1 cellular context compared by ENCODE assay signal in the genomic region with DNA sequence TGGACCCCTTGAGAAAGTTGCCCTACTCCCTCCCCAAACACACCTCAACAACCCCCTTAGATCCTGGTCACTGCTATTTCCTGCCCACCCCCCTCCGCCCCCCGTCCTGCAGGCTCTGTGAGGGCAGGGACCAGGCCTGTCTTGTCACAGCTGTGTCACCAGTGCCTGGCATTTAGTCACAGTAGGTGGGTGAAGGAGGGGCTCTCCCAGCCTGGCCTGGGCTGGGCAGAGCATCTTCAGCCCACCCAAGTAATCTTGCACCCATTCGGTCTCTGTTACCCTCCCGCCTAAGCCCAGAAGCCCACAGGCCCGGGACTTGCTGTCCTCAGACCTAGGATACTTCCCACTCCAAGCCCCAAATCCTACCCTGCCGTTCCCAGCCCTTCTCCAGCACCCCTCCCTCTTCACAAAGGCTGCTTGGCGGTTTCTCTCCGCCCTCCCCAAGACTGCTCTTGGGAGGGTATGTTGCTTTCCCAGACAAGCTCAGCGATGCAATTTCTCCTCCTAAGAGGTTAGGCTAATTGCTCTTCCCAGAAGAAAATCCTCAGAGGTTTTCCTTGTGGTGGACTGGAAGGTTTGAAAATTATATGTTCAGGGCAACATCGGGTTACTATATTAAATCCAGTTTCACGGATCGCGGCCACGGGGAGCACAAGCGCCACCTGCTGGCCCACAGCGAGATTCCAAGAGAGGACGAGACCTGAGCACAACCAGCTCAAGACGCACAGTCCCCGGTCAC.
A peak's percentile ranks its signal among the peaks of the same experiment; 100 is the strongest.
TF ChIP-seq lines count a peak whose summit lies in the region.

No MANE protein-coding gene starts in this region.

TF ChIP-seq in K562, 482 proteins besides CTCF, POLR2A, EP300 and RAD21 (continued from another document and continues in another):
- TF ChIP-seq, protein P1, sequence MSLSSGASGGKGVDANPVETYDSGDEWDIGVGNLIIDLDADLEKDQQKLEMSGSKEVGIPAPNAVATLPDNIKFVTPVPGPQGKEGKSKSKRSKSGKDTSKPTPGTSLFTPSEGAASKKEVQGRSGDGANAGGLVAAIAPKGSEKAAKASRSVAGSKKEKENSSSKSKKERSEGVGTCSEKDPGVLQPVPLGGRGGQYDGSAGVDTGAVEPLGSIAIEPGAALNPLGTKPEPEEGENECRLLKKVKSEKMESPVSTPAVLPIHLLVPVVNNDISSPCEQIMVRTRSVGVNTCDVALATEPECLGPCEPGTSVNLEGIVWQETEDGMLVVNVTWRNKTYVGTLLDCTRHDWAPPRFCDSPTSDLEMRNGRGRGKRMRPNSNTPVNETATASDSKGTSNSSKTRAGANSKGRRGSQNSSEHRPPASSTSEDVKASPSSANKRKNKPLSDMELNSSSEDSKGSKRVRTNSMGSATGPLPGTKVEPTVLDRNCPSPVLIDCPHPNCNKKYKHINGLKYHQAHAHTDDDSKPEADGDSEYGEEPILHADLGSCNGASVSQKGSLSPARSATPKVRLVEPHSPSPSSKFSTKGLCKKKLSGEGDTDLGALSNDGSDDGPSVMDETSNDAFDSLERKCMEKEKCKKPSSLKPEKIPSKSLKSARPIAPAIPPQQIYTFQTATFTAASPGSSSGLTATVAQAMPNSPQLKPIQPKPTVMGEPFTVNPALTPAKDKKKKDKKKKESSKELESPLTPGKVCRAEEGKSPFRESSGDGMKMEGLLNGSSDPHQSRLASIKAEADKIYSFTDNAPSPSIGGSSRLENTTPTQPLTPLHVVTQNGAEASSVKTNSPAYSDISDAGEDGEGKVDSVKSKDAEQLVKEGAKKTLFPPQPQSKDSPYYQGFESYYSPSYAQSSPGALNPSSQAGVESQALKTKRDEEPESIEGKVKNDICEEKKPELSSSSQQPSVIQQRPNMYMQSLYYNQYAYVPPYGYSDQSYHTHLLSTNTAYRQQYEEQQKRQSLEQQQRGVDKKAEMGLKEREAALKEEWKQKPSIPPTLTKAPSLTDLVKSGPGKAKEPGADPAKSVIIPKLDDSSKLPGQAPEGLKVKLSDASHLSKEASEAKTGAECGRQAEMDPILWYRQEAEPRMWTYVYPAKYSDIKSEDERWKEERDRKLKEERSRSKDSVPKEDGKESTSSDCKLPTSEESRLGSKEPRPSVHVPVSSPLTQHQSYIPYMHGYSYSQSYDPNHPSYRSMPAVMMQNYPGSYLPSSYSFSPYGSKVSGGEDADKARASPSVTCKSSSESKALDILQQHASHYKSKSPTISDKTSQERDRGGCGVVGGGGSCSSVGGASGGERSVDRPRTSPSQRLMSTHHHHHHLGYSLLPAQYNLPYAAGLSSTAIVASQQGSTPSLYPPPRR (CRISPR knock-in tag; IDR thresholded peaks at IDR 0.05; ENCODE audit: borderline replicate concordance): no peak
- TF ChIP-seq ZNF644 (tag; IDR thresholded peaks at IDR 0.05; ENCODE audit: low read depth): no peak
- peak in 1 of 3 experiments; percentile 26 for TF ChIP-seq YY1 (IDR thresholded peaks at IDR 0.05; ENCODE audit: borderline replicate concordance in 1 of 3, control insufficient read depth in 1 of 3, extremely low read depth in 1 of 3, insufficient read depth in 3 of 3, insufficient read length in 1 of 3, insufficient replicate concordance in 2 of 3, low read depth in 1 of 3, low read length in 2 of 3)
- TF ChIP-seq, protein P2, sequence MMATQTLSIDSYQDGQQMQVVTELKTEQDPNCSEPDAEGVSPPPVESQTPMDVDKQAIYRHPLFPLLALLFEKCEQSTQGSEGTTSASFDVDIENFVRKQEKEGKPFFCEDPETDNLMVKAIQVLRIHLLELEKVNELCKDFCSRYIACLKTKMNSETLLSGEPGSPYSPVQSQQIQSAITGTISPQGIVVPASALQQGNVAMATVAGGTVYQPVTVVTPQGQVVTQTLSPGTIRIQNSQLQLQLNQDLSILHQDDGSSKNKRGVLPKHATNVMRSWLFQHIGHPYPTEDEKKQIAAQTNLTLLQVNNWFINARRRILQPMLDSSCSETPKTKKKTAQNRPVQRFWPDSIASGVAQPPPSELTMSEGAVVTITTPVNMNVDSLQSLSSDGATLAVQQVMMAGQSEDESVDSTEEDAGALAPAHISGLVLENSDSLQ (IDR thresholded peaks at IDR 0.05): peak; percentile 81; the same call in 1 of the 2 replicates
- no peak for TF ChIP-seq TGIF2 (CRISPR knock-in tag; IDR thresholded peaks at IDR 0.05)
- TF ChIP-seq, protein P3, sequence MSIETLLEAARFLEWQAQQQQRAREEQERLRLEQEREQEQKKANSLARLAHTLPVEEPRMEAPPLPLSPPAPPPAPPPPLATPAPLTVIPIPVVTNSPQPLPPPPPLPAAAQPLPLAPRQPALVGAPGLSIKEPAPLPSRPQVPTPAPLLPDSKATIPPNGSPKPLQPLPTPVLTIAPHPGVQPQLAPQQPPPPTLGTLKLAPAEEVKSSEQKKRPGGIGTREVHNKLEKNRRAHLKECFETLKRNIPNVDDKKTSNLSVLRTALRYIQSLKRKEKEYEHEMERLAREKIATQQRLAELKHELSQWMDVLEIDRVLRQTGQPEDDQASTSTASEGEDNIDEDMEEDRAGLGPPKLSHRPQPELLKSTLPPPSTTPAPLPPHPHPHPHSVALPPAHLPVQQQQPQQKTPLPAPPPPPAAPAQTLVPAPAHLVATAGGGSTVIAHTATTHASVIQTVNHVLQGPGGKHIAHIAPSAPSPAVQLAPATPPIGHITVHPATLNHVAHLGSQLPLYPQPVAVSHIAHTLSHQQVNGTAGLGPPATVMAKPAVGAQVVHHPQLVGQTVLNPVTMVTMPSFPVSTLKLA (conservative IDR thresholded peaks at IDR 0.05): no peak
- no peak for TF ChIP-seq ILK (tag; IDR thresholded peaks at IDR 0.05; ENCODE audit: borderline replicate concordance, low read depth)
- TF ChIP-seq SOX6 (IDR thresholded peaks at IDR 0.05): no peak
- no peak for TF ChIP-seq NFE2 (IDR thresholded peaks at IDR 0.05; ENCODE audit: low read depth)
- TF ChIP-seq ZNF707 (CRISPR knock-in tag; conservative IDR thresholded peaks at IDR 0.05): no peak
- TF ChIP-seq, protein P4, sequence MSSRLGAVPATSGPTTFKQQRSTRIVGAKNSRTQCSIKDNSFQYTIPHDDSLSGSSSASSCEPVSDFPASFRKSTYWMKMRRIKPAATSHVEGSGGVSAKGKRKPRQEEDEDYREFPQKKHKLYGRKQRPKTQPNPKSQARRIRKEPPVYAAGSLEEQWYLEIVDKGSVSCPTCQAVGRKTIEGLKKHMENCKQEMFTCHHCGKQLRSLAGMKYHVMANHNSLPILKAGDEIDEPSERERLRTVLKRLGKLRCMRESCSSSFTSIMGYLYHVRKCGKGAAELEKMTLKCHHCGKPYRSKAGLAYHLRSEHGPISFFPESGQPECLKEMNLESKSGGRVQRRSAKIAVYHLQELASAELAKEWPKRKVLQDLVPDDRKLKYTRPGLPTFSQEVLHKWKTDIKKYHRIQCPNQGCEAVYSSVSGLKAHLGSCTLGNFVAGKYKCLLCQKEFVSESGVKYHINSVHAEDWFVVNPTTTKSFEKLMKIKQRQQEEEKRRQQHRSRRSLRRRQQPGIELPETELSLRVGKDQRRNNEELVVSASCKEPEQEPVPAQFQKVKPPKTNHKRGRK (tag; IDR thresholded peaks at IDR 0.05): no peak
- TF ChIP-seq PRPF4 (IDR thresholded peaks at IDR 0.05; ENCODE audit: insufficient read depth, low read depth, low read length, poor library complexity, severe bottlenecking): no peak
- TF ChIP-seq, protein P5, sequence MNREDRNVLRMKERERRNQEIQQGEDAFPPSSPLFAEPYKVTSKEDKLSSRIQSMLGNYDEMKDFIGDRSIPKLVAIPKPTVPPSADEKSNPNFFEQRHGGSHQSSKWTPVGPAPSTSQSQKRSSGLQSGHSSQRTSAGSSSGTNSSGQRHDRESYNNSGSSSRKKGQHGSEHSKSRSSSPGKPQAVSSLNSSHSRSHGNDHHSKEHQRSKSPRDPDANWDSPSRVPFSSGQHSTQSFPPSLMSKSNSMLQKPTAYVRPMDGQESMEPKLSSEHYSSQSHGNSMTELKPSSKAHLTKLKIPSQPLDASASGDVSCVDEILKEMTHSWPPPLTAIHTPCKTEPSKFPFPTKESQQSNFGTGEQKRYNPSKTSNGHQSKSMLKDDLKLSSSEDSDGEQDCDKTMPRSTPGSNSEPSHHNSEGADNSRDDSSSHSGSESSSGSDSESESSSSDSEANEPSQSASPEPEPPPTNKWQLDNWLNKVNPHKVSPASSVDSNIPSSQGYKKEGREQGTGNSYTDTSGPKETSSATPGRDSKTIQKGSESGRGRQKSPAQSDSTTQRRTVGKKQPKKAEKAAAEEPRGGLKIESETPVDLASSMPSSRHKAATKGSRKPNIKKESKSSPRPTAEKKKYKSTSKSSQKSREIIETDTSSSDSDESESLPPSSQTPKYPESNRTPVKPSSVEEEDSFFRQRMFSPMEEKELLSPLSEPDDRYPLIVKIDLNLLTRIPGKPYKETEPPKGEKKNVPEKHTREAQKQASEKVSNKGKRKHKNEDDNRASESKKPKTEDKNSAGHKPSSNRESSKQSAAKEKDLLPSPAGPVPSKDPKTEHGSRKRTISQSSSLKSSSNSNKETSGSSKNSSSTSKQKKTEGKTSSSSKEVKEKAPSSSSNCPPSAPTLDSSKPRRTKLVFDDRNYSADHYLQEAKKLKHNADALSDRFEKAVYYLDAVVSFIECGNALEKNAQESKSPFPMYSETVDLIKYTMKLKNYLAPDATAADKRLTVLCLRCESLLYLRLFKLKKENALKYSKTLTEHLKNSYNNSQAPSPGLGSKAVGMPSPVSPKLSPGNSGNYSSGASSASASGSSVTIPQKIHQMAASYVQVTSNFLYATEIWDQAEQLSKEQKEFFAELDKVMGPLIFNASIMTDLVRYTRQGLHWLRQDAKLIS (CRISPR knock-in tag; IDR thresholded peaks at IDR 0.05): no peak
- TF ChIP-seq, protein P6, sequence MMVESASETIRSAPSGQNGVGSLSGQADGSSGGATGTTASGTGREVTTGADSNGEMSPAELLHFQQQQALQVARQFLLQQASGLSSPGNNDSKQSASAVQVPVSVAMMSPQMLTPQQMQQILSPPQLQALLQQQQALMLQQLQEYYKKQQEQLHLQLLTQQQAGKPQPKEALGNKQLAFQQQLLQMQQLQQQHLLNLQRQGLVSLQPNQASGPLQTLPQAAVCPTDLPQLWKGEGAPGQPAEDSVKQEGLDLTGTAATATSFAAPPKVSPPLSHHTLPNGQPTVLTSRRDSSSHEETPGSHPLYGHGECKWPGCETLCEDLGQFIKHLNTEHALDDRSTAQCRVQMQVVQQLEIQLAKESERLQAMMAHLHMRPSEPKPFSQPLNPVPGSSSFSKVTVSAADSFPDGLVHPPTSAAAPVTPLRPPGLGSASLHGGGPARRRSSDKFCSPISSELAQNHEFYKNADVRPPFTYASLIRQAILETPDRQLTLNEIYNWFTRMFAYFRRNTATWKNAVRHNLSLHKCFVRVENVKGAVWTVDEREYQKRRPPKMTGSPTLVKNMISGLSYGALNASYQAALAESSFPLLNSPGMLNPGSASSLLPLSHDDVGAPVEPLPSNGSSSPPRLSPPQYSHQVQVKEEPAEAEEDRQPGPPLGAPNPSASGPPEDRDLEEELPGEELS (CRISPR knock-in tag; IDR thresholded peaks at IDR 0.05; ENCODE audit: borderline replicate concordance): no peak
- no peak for TF ChIP-seq ZNF589 (CRISPR knock-in tag; IDR thresholded peaks at IDR 0.05; ENCODE audit: low read depth)
- TF ChIP-seq ZNF717 (CRISPR knock-in tag; IDR thresholded peaks at IDR 0.05): no peak
- TF ChIP-seq ZNF133 (CRISPR knock-in tag; IDR thresholded peaks at IDR 0.05): no peak
- TF ChIP-seq WHSC1 (IDR thresholded peaks at IDR 0.05; ENCODE audit: low read length): no peak
- no peak for TF ChIP-seq SRF (CRISPR knock-in tag; IDR thresholded peaks at IDR 0.05)
- no peak for TF ChIP-seq PHF21A (IDR thresholded peaks at IDR 0.05; ENCODE audit: borderline replicate concordance, low read depth)
- no peak for TF ChIP-seq ZFX (CRISPR knock-in tag; IDR thresholded peaks at IDR 0.05)
- TF ChIP-seq, protein P7, sequence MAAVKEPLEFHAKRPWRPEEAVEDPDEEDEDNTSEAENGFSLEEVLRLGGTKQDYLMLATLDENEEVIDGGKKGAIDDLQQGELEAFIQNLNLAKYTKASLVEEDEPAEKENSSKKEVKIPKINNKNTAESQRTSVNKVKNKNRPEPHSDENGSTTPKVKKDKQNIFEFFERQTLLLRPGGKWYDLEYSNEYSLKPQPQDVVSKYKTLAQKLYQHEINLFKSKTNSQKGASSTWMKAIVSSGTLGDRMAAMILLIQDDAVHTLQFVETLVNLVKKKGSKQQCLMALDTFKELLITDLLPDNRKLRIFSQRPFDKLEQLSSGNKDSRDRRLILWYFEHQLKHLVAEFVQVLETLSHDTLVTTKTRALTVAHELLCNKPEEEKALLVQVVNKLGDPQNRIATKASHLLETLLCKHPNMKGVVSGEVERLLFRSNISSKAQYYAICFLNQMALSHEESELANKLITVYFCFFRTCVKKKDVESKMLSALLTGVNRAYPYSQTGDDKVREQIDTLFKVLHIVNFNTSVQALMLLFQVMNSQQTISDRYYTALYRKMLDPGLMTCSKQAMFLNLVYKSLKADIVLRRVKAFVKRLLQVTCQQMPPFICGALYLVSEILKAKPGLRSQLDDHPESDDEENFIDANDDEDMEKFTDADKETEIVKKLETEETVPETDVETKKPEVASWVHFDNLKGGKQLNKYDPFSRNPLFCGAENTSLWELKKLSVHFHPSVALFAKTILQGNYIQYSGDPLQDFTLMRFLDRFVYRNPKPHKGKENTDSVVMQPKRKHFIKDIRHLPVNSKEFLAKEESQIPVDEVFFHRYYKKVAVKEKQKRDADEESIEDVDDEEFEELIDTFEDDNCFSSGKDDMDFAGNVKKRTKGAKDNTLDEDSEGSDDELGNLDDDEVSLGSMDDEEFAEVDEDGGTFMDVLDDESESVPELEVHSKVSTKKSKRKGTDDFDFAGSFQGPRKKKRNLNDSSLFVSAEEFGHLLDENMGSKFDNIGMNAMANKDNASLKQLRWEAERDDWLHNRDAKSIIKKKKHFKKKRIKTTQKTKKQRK (IDR thresholded peaks at IDR 0.05; ENCODE audit: borderline replicate concordance, low read depth, low read length): no peak
- no peak for TF ChIP-seq CAMTA2 (CRISPR knock-in tag; conservative IDR thresholded peaks at IDR 0.05)
- no peak for TF ChIP-seq CBX2 (IDR thresholded peaks at IDR 0.05; ENCODE audit: insufficient read depth, low read length, poor library complexity, severe bottlenecking)
- TF ChIP-seq ARID1B (IDR thresholded peaks at IDR 0.05): no peak
- no peak for TF ChIP-seq NELFE (IDR thresholded peaks at IDR 0.05; ENCODE audit: insufficient read depth, insufficient read length)
- no peak for TF ChIP-seq KLF10 (CRISPR knock-in tag; IDR thresholded peaks at IDR 0.05)
- TF ChIP-seq SRSF7 (optimal IDR thresholded peaks at IDR 0.05; ENCODE audit: low read depth, low read length): no peak
- TF ChIP-seq SMC3 (conservative IDR thresholded peaks at IDR 0.05; ENCODE audit: insufficient read depth, low read depth, low read length): peak; percentile 48
- TF ChIP-seq, protein P8, sequence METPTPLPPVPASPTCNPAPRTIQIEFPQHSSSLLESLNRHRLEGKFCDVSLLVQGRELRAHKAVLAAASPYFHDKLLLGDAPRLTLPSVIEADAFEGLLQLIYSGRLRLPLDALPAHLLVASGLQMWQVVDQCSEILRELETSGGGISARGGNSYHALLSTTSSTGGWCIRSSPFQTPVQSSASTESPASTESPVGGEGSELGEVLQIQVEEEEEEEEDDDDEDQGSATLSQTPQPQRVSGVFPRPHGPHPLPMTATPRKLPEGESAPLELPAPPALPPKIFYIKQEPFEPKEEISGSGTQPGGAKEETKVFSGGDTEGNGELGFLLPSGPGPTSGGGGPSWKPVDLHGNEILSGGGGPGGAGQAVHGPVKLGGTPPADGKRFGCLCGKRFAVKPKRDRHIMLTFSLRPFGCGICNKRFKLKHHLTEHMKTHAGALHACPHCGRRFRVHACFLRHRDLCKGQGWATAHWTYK (CRISPR knock-in tag; IDR thresholded peaks at IDR 0.05): no peak
- TF ChIP-seq SLC30A9 (CRISPR knock-in tag; IDR thresholded peaks at IDR 0.05): no peak
